In the genomic region with DNA sequence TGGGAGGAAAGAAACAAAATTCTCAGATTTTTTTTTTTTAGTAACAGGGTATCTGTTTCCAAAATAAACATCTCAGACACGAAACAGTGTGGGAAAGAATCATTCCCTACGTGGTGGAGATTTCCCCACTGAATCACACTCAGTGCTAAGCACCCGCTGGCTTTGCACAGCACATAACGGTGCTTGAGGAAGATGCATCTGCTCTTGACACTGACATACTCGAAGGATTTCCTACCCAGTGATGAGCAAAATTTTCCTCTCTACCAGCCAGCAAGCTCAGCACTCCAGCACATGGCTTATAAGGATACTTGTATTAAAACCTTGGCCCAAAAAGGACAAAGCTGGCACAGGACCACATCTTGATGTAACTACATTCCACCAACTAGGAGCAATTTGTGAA, we compare ENCODE assay signal across 11 cellular contexts. TPM values are rescaled to one million over a fixed set of nuclear protein-coding genes. Genes with fewer than 3 reads are reported as not detected.
DNase-seq lines count a peak whose midpoint lies in the region; ATAC-seq, FAIRE-seq and TF ChIP-seq lines count a peak whose summit lies in the region.
"Had no signal": no experiment of that assay in that cellular context is flagged by ENCODE, and none has a peak within 500 bp of the region (broad histone marks: within the 10 kb centered on the region; RNA-seq: fewer than 3 reads in every experiment).

No MANE protein-coding gene starts in this region.

- intact Hi-C loops in activated CD4-positive, alpha-beta T cell treated with anti-CD3 and anti-CD28 coated beads for 36 hours (cut with DNase I, micrococcal nuclease), result no loop called here
- intact Hi-C loops in lower leg skin (cut with DNase I; ENCODE audit: low total_unique reads) (no loop called here), tibial artery (cut with DNase I; ENCODE audit: low total_unique reads) (loop anchor here (5.0 to 10.0 kb wide), 2 partner anchors 60 to 208 kb away; a partner anchor contains a TSS), PC-3 (cut with micrococcal nuclease) (no loop called here)

- CTCF ChIA-PET in activated CD4-positive, alpha-beta T cell treated with anti-CD3 and anti-CD28 coated beads for 36 hours (lab: Charles Lee), result no interaction called here
- CTCF ChIA-PET in PC-3 (lab: Charles Lee), result interaction anchor here (1.0 kb wide), 1 partner anchor 11 kb away, joined by 3 read pairs; no protein-coding TSS in a partner anchor

- no peaks in the 10 kb centered on the region for H3K9me2 ChIP-seq in PC-3 (replicated peaks; ENCODE audit: low read length)

- H3K4me3 Mint-ChIP-seq in activated CD4-positive, alpha-beta T cell treated with anti-CD3 and anti-CD28 coated beads for 36 hours, result no peak overlapping the region
- no peak overlapping the region for H3K4me3 Mint-ChIP-seq in brain

- no peak overlapping the region for H3K4me2 ChIP-seq in PC-3 (ENCODE audit: low read length)

- no peak overlapping the region for H3K4me3 ChIP-seq in lower leg skin (ENCODE audit: low read depth, poor library complexity, severe bottlenecking)
- no peak overlapping the region for H3K4me3 ChIP-seq in tibial artery
- H3K4me3 ChIP-seq in PC-3 (ENCODE audit: low read length), result no peak overlapping the region

- no peak for TF ChIP-seq CTCF in brain (conservative IDR thresholded peaks at IDR 0.05)
- TF ChIP-seq CTCF in lower leg skin (IDR thresholded peaks at IDR 0.05), result no peak
- no peak for TF ChIP-seq CTCF in tibial artery (IDR thresholded peaks at IDR 0.05)
- TF ChIP-seq CTCF in PC-3 (conservative IDR thresholded peaks at IDR 0.05; ENCODE audit: low read depth, low read length), result no peak

- H3K79me2 ChIP-seq in PC-3 (ENCODE audit: low read length), result no peaks in the 10 kb centered on the region

- no peaks in the 10 kb centered on the region for H3K27me3 ChIP-seq in tibial artery
- H3K27me3 ChIP-seq in PC-3 (ENCODE audit: low read length), result no peaks in the 10 kb centered on the region

- peak overlapping the region; percentile 61 for H3K27ac Mint-ChIP-seq in activated CD4-positive, alpha-beta T cell treated with anti-CD3 and anti-CD28 coated beads for 36 hours
- peak overlapping the region in 4 of 5 experiments; percentile 27 to 88 (median 58) for H3K27ac Mint-ChIP-seq in brain

- peaks cover 0 to 42% (median 32%) of the 10 kb centered on the region in 3 donors for H3K36me3 ChIP-seq in tibial artery
- peaks cover 17% of the 10 kb centered on the region for H3K36me3 ChIP-seq in PC-3 (ENCODE audit: low read depth, low read length)

- no peak for DNase-seq in activated CD4-positive, alpha-beta T cell treated with anti-CD3 and anti-CD28 coated beads for 36 hours
- DNase-seq in activated CD4-positive, alpha-beta T cell treated with anti-CD3 and anti-CD28 coated beads for 1 hour, result no peak
- peak; percentile 70 to 87 for DNase-seq in lower leg skin (ENCODE audit: low spot score in 2 of 2)
- DNase-seq in tibial artery, result peak; percentile 76 to 83
- no peak for DNase-seq in COR-L47 (lab: John Stamatoyannopoulos, UW)
- no peak for DNase-seq in PC-3
- DNase-seq in RCC 7860 (ENCODE audit: low spot score), result no peak
- DNase-seq: AML-193, NCI-H2107, SW 1271 had no signal

- POLR2A ChIA-PET in activated CD4-positive, alpha-beta T cell treated with anti-CD3 and anti-CD28 coated beads for 36 hours (lab: Charles Lee), result no interaction called here
- POLR2A ChIA-PET in PC-3 (lab: Charles Lee; ENCODE audit: unreplicated experiment), result no interaction called here

- no TSS peak for BruUV-seq in PC-3 (replicated peaks; lab: Mats Ljungman, UMichigan)

- no peaks in the 10 kb centered on the region for H3K27me3 Mint-ChIP-seq in activated CD4-positive, alpha-beta T cell treated with anti-CD3 and anti-CD28 coated beads for 36 hours
- H3K27me3 Mint-ChIP-seq in brain, result no peaks in the 10 kb centered on the region

- FAIRE-seq in RCC 7860 (lab: Jason Lieb, UNC), result no peak

- no peak overlapping the region for H2AFZ ChIP-seq in PC-3 (ENCODE audit: low read length)

- WGBS in lower leg skin, 2 donors, result 11 to 29% methylated on average over 5 of the region's 5 CpGs

- no peaks in the 10 kb centered on the region for H3F3A ChIP-seq in PC-3 (ENCODE audit: low read length, unreplicated experiment)

- H3K9me3 Mint-ChIP-seq in activated CD4-positive, alpha-beta T cell treated with anti-CD3 and anti-CD28 coated beads for 36 hours (ENCODE audit: low read depth), result no peaks in the 10 kb centered on the region
- H3K9me3 Mint-ChIP-seq in brain, result no peaks in the 10 kb centered on the region

- H3K4me1 ChIP-seq in tibial artery (peaks cover 0 to 64% (median 44%) of the 10 kb centered on the region in 4 donors), PC-3 (ENCODE audit: insufficient read depth, low read length) (no peaks in the 10 kb centered on the region)

- no peak overlapping the region for H3K9ac ChIP-seq in PC-3 (ENCODE audit: low read length)

- TF ChIP-seq POLR2A in lower leg skin (IDR thresholded peaks at IDR 0.05), result no peak

- peaks cover 24% of the 10 kb centered on the region for H3K4me1 Mint-ChIP-seq in activated CD4-positive, alpha-beta T cell treated with anti-CD3 and anti-CD28 coated beads for 36 hours
- H3K4me1 Mint-ChIP-seq in brain, result no peaks in the 10 kb centered on the region

- H3K9me3 ChIP-seq in tibial artery, result no peaks in the 10 kb centered on the region
- no peaks in the 10 kb centered on the region for H3K9me3 ChIP-seq in PC-3 (ENCODE audit: low read length)

- H3K27ac ChIP-seq in tibial artery, result peak overlapping the region; percentile 79 to 83
- H3K27ac ChIP-seq in PC-3 (ENCODE audit: low read length), result no peak overlapping the region

- peaks cover 39% of the 10 kb centered on the region for H3K36me3 Mint-ChIP-seq in activated CD4-positive, alpha-beta T cell treated with anti-CD3 and anti-CD28 coated beads for 36 hours (ENCODE audit: low read depth)
- peaks cover 58% of the 10 kb centered on the region for H3K36me3 Mint-ChIP-seq in brain

- no peaks in the 10 kb centered on the region for H4K20me1 ChIP-seq in PC-3 (ENCODE audit: low read length)

- ATAC-seq in activated CD4-positive, alpha-beta T cell treated with anti-CD3 and anti-CD28 coated beads for 36 hours, result peak; percentile 60
- ATAC-seq in PC-3, result no peak

RNA-seq across cellular contexts. Expression of a gene that starts 59.1 kb away (rescaled TPM):
- 10 to 100 TPM; 39.8 to 40.7 TPM for total RNA-seq in activated CD4-positive, alpha-beta T cell treated with anti-CD3 and anti-CD28 coated beads for 36 hours
- 26.5 TPM for polyA plus RNA-seq in brain (ENCODE audit: insufficient read depth, low read depth, low replicate concordance)
- total RNA-seq in lower leg skin (10 to 100 TPM; 30.7 to 35.7 (median 32.7) TPM), PC-3 (2014; rRNA removed) (18.5 and 29.4 TPM in 2 replicates)

Comparison
In these comparisons a context has a peak if more than half of its experiments do, and no peak if none do; other contexts are left out.
1. DNase-seq: peak in lower leg skin (2 of 2) and tibial artery (2 of 2); none in activated CD4-positive, alpha-beta T cell treated with anti-CD3 and anti-CD28 coated beads for 36 hours (single experiment), activated CD4-positive, alpha-beta T cell treated with anti-CD3 and anti-CD28 coated beads for 1 hour (single experiment), COR-L47 (single experiment), PC-3 (single experiment) and RCC 7860 (single experiment).